ENCODE assay signal across 7 cellular contexts in the genomic region with DNA sequence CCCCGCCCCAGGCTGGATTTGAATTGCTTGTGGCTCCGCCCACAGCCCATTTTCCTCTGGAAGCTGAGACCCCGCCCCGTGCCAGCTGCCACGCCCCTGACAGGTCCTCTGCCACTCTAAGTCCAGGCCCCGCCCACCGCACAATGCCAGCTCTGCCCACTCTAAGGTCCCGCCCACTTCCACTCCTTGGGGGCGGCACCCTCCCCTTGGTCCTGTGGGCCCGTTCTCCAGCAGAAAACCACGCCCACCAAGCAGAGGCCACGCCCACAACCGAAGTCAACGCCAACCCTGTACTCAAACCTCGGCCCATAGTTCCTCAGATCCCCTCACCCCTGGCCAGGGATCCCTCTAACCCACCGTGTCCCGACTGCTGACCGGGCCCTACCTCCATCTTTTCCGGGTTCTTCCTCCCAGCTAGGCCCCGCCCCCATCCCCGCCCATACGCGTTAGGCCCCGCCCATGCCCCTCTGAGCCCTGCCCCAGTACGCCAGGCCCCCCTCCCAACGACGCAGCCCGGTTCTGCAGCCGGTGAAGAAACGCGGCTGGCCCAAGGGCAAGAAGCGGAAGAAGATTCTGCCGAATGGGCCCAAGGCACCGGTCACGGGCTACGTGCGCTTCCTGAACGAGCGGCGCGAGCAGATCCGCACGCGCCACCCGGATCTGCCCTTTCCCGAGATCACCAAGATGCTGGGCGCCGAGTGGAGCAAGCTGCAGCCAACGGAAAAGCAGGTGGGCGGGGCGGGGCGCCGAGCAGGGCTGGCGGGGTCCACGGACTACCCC. TPM values are rescaled to one million over a fixed set of nuclear protein-coding genes. Genes with fewer than 3 reads are reported as not detected.
A peak's percentile ranks its signal among the peaks of the same experiment; 100 is the strongest.
DNase-seq lines count a peak whose midpoint lies in the region; ATAC-seq, FAIRE-seq and TF ChIP-seq lines count a peak whose summit lies in the region.

No MANE protein-coding gene starts in this region.

- H3K9me1 ChIP-seq in K562 (ENCODE audit: control insufficient read depth, insufficient read depth, low read length) = peaks cover under 1% of the 10 kb centered on the region

- peaks cover 20% of the 10 kb centered on the region for H3K79me2 ChIP-seq in K562 (ENCODE audit: control insufficient read depth, insufficient read depth, low read length)

- peaks cover 3% of the 10 kb centered on the region; the same call in 1 of the 2 replicates for H4K20me1 ChIP-seq in K562 (replicated peaks; ENCODE audit: control insufficient read depth, insufficient read depth, low read length)

- H3K9me3 ChIP-seq in K562 (replicated peaks; ENCODE audit: control insufficient read depth, insufficient read depth, low read depth, low read length) (no peaks in the 10 kb centered on the region), iPS DF 6.9 (ENCODE audit: control insufficient read depth, insufficient read depth, low read length) (no peaks in the 10 kb centered on the region)

- peak; percentile 34 for ATAC-seq in GM18867 (IDR thresholded peaks at IDR 0.05; ENCODE audit: unreplicated experiment)
- ATAC-seq in K562 = peak; percentile 74
- ATAC-seq in sciatic nerve = no peak
- ATAC-seq in GM19395 (IDR thresholded peaks at IDR 0.05; ENCODE audit: unreplicated experiment) = no peak

- H2AFZ ChIP-seq in K562 (ENCODE audit: low read depth, low read length) = peak overlapping the region; percentile 67

- peak overlapping the region; percentile 78 to 96 for H3K9ac ChIP-seq in K562 (ENCODE audit: insufficient read depth in 1 of 2, low read depth in 2 of 2, low read length in 2 of 2)

- FAIRE-seq in TTC549 (lab: Jason Lieb, UNC) = peak; percentile 43
- peak; percentile 99 for FAIRE-seq in K562 (lab: Jason Lieb, UNC)

- POLR2A ChIA-PET in K562 (lab: Yijun Ruan, JAX) = interaction anchor here (0.6 to 2.1 kb wide), 6 partner anchors 13 to 159 kb away, joined by 3 to 11 read pairs (median 4); partner anchors contain the start of gene SMIM44

- in situ Hi-C loops in K562 (cut with MboI) = no loop called here

- intact Hi-C loops in K562 (cut with micrococcal nuclease) (loop anchor here (2.0 kb wide), 1 partner anchor 17 kb away; the partner anchor contains the start of gene MFSD12), sciatic nerve (cut with DNase I) (no loop called here)

- TF ChIP-seq EP300 in K562 (IDR thresholded peaks at IDR 0.05; ENCODE audit: low read length) = no peak

- no TSS peak for BruUV-seq in K562 (replicated peaks; lab: Mats Ljungman, UMichigan)

- no peak for TF ChIP-seq POLR2A in K562 (conservative IDR thresholded peaks at IDR 0.05)

- no peak for TF ChIP-seq RAD21 in K562 (CRISPR knock-in tag; conservative IDR thresholded peaks at IDR 0.05 in 1 of 2, IDR thresholded peaks at IDR 0.05 in 1 of 2)

- WGBS in K562 (ENCODE audit: insufficient coverage, low coverage, missing lambda C conversion rate) = 33% methylated on average over 34 of the region's 55 CpGs
- WGBS in iPS DF 6.9 (ENCODE audit: insufficient coverage, insufficient read length) = no CpG with 5 or more reads among the region's 55 CpGs

- H3K36me3 ChIP-seq in K562 (ENCODE audit: control insufficient read depth, insufficient read depth, low read length) = peaks cover 44% of the 10 kb centered on the region
- H3K36me3 ChIP-seq in iPS DF 6.9 (ENCODE audit: control insufficient read depth, insufficient read depth, low read length) = no peaks in the 10 kb centered on the region

- H3K4me3 ChIP-seq in K562 = peak overlapping the region; percentile 98
- H3K4me3 ChIP-seq in iPS DF 6.9 (ENCODE audit: low read length) = peak overlapping the region; percentile 95; the same call in 1 of the 2 replicates

- CTCF ChIA-PET in K562 (lab: Yijun Ruan, JAX; ENCODE audit: low intra/inter-chr PET ratio) = interaction anchor here (0.6 kb wide), 1 partner anchor 30 kb away, joined by 4 read pairs; no protein-coding TSS in a partner anchor

- DNase-seq in NCI-H2029 (lab: John Stamatoyannopoulos, UW) (peak; percentile 97), K562 (ENCODE audit: extremely low read depth in 1 of 4, low spot score in 3 of 4) (peak; percentile 88 to 97 (median 92)), iPS DF 6.9 (ENCODE audit: low read depth, low spot score) (peak; percentile 94), sciatic nerve (ENCODE audit: low spot score) (peak; percentile 91)

- H3K27me3 ChIP-seq in K562 (ENCODE audit: control insufficient read depth in 2 of 2, insufficient read depth in 2 of 2, low read length in 2 of 2) (no peaks in the 10 kb centered on the region), iPS DF 6.9 (ENCODE audit: control insufficient read depth, insufficient read depth, low read length) (no peaks in the 10 kb centered on the region)

- no peak for TF ChIP-seq CTCF in K562 (IDR thresholded peaks at IDR 0.05 in 2 of 3, conservative IDR thresholded peaks at IDR 0.05 in 1 of 3; ENCODE audit: insufficient read depth in 2 of 3, low read depth in 1 of 3, low read length in 3 of 3)

- H3K27ac ChIP-seq in K562 (ENCODE audit: extremely low read depth, low read depth, low read length) (peak overlapping the region; percentile 93), iPS DF 6.9 (ENCODE audit: low read length) (no peak overlapping the region)

- peaks cover 20 to 71% of the 10 kb centered on the region in 2 experiments for H3K4me1 ChIP-seq in K562 (replicated peaks in 1 of 2; ENCODE audit: control insufficient read depth in 2 of 2, insufficient read depth in 2 of 2, low read length in 2 of 2)
- peaks cover 8% of the 10 kb centered on the region for H3K4me1 ChIP-seq in iPS DF 6.9 (ENCODE audit: control insufficient read depth, insufficient read depth, low read length)

- H3K4me2 ChIP-seq in K562 (ENCODE audit: insufficient read depth, low read length) = peak overlapping the region; percentile 81

RNA-seq across cellular contexts. Expression of gene HMG20B, which starts 1.3 kb away (rescaled TPM):
- total RNA-seq in K562 (2011; cell fraction: chromatin; rRNA removed; ENCODE audit: low replicate concordance) = 47.2 and 115 TPM in 2 replicates
- 85.8 and 97.1 TPM in 2 replicates for total RNA-seq in K562 (2011; cell fraction: nucleolus; rRNA removed)
- 68.6 and 70.5 TPM in 2 replicates for total RNA-seq in K562 (2011; cell fraction: nucleoplasm; rRNA removed)
- total RNA-seq in K562 (2014; rRNA removed) (137 and 148 TPM in 2 replicates), K562 (2014; rRNA removed; fragmentation: Illumina TruSeq; extraction: Trizol) (18.2 and 18.5 TPM in 2 replicates), K562 (2015; rRNA removed; fragmentation: Illumina TruSeq; extraction: Trizol) (37.6 and 38.6 TPM in 2 replicates), K562 (2021) (122 and 125 TPM in 2 replicates), sciatic nerve (72.9 TPM)
- polyA plus RNA-seq in K562 (2011; rRNA removed) (47.6 and 54.4 TPM in 2 replicates), K562 (2014; fragmentation: Illumina TruSeq; extraction: Trizol) (25.6 and 53.2 TPM in 2 replicates), K562 (2014; fragmentation: Nextera tagmentation; extraction: Ambion mirVana) (under 1 TPM; 0.35 to 0.78 TPM), K562 (2014; rRNA removed) (159 and 172 TPM in 2 replicates)
- 49.5 and 107 TPM in 2 replicates for polyA plus RNA-seq in K562 (2011; cell fraction: cytosol; rRNA removed)
- polyA plus RNA-seq in K562 (2011; cell fraction: nucleus; rRNA removed) = 169 and 253 TPM in 2 replicates
- 75.9 and 122 TPM in 2 replicates for polyA plus RNA-seq in K562 (2012)
- polyA minus RNA-seq in K562 (2011; rRNA and poly(A)+ RNA removed) = 8.0 and 11.1 TPM in 2 replicates
- polyA minus RNA-seq in K562 (2011; cell fraction: cytosol; rRNA and poly(A)+ RNA removed) = 24.4 and 30.8 TPM in 2 replicates
- 24.4 and 30.4 TPM in 2 replicates for polyA minus RNA-seq in K562 (2011; cell fraction: nucleus; rRNA and poly(A)+ RNA removed)

RNA-seq across cellular contexts. Expression of gene GIPC3, which starts 11.2 kb away (rescaled TPM):
- total RNA-seq in K562 (2011; cell fraction: chromatin; rRNA removed; ENCODE audit: low replicate concordance) = 2.6 and 7.5 TPM in 2 replicates
- total RNA-seq in K562 (2011; cell fraction: nucleolus; rRNA removed) = 3.8 and 5.5 TPM in 2 replicates
- 3.2 and 4.0 TPM in 2 replicates for total RNA-seq in K562 (2011; cell fraction: nucleoplasm; rRNA removed)
- total RNA-seq in K562 (2014; rRNA removed) = 0.54 and 1.2 TPM in 2 replicates
- total RNA-seq in K562 (2014; rRNA removed; fragmentation: Illumina TruSeq; extraction: Trizol) = 0.83 and 0.91 TPM in 2 replicates
- total RNA-seq in K562 (2015; rRNA removed; fragmentation: Illumina TruSeq; extraction: Trizol) = 0.98 and 1.0 TPM in 2 replicates
- 3.3 and 3.9 TPM in 2 replicates for total RNA-seq in K562 (2021)
- 2.5 and 3.1 TPM in 2 replicates for polyA plus RNA-seq in K562 (2011; rRNA removed)
- polyA plus RNA-seq in K562 (2011; cell fraction: cytosol; rRNA removed) = 3.0 and 4.9 TPM in 2 replicates
- polyA plus RNA-seq in K562 (2011; cell fraction: nucleus; rRNA removed) = 5.3 and 8.9 TPM in 2 replicates
- 3.6 and 14.1 TPM in 2 replicates for polyA plus RNA-seq in K562 (2012)
- 3.0 and 3.6 TPM in 2 replicates for polyA plus RNA-seq in K562 (2014; fragmentation: Illumina TruSeq; extraction: Trizol)
- polyA plus RNA-seq in K562 (2014; fragmentation: Nextera tagmentation; extraction: Ambion mirVana) = under 1 TPM in 1 of 2 experiments, not detected in 1; 0.03 TPM
- 1.9 and 2.3 TPM in 2 replicates for polyA plus RNA-seq in K562 (2014; rRNA removed)
- 2.0 and 3.2 TPM in 2 replicates for polyA minus RNA-seq in K562 (2011; rRNA and poly(A)+ RNA removed)
- polyA minus RNA-seq in K562 (2011; cell fraction: cytosol; rRNA and poly(A)+ RNA removed) = 5.9 and 6.7 TPM in 2 replicates
- polyA minus RNA-seq in K562 (2011; cell fraction: nucleus; rRNA and poly(A)+ RNA removed) = 1.6 and 2.1 TPM in 2 replicates
- total RNA-seq in sciatic nerve = 2.4 TPM

RNA-seq across cellular contexts. Expression of gene MFSD12, which starts 16.7 kb away (rescaled TPM):
- total RNA-seq in K562 (2011; cell fraction: chromatin; rRNA removed; ENCODE audit: low replicate concordance) = 80.9 and 267 TPM in 2 replicates
- total RNA-seq in K562 (2011; cell fraction: nucleolus; rRNA removed) = 253 and 311 TPM in 2 replicates
- 151 and 160 TPM in 2 replicates for total RNA-seq in K562 (2011; cell fraction: nucleoplasm; rRNA removed)
- 99.9 and 103 TPM in 2 replicates for total RNA-seq in K562 (2014; rRNA removed)
- 18.8 and 21.5 TPM in 2 replicates for total RNA-seq in K562 (2014; rRNA removed; fragmentation: Illumina TruSeq; extraction: Trizol)
- 34.8 and 40.7 TPM in 2 replicates for total RNA-seq in K562 (2015; rRNA removed; fragmentation: Illumina TruSeq; extraction: Trizol)
- 110 and 112 TPM in 2 replicates for total RNA-seq in K562 (2021)
- 31.8 and 53.9 TPM in 2 replicates for polyA plus RNA-seq in K562 (2011; rRNA removed)
- polyA plus RNA-seq in K562 (2011; cell fraction: cytosol; rRNA removed) = 48.2 and 140 TPM in 2 replicates
- polyA plus RNA-seq in K562 (2011; cell fraction: nucleus; rRNA removed) = 127 and 224 TPM in 2 replicates
- polyA plus RNA-seq in K562 (2012) = 63.5 and 81.8 TPM in 2 replicates
- 28.2 and 63.0 TPM in 2 replicates for polyA plus RNA-seq in K562 (2014; fragmentation: Illumina TruSeq; extraction: Trizol)
- 1 to 10 TPM in 1 of 2 experiments, under 1 TPM in 1; 0.69 to 1.7 TPM for polyA plus RNA-seq in K562 (2014; fragmentation: Nextera tagmentation; extraction: Ambion mirVana)
- 79.9 and 80.7 TPM in 2 replicates for polyA plus RNA-seq in K562 (2014; rRNA removed)
- polyA minus RNA-seq in K562 (2011; rRNA and poly(A)+ RNA removed) = 19.6 and 27.4 TPM in 2 replicates
- 64.0 and 66.5 TPM in 2 replicates for polyA minus RNA-seq in K562 (2011; cell fraction: cytosol; rRNA and poly(A)+ RNA removed)
- 38.5 and 38.8 TPM in 2 replicates for polyA minus RNA-seq in K562 (2011; cell fraction: nucleus; rRNA and poly(A)+ RNA removed)
- 52.5 TPM for total RNA-seq in sciatic nerve

RNA-seq across cellular contexts. Expression of gene TBXA2R, which starts 32.6 kb away (rescaled TPM):
- 10.2 and 37.7 TPM in 2 replicates for total RNA-seq in K562 (2011; cell fraction: chromatin; rRNA removed; ENCODE audit: low replicate concordance)
- 58.8 and 84.5 TPM in 2 replicates for total RNA-seq in K562 (2011; cell fraction: nucleolus; rRNA removed)
- 27.7 and 36.4 TPM in 2 replicates for total RNA-seq in K562 (2011; cell fraction: nucleoplasm; rRNA removed)
- total RNA-seq in K562 (2014; rRNA removed) = 2.5 and 5.2 TPM in 2 replicates
- 2.3 and 2.8 TPM in 2 replicates for total RNA-seq in K562 (2014; rRNA removed; fragmentation: Illumina TruSeq; extraction: Trizol)
- 2.5 and 3.1 TPM in 2 replicates for total RNA-seq in K562 (2015; rRNA removed; fragmentation: Illumina TruSeq; extraction: Trizol)
- total RNA-seq in K562 (2021) = 21.0 and 24.0 TPM in 2 replicates
- polyA plus RNA-seq in K562 (2011; rRNA removed) = 2.9 and 4.4 TPM in 2 replicates
- polyA plus RNA-seq in K562 (2011; cell fraction: cytosol; rRNA removed) = 4.0 and 21.7 TPM in 2 replicates
- 3.7 and 12.5 TPM in 2 replicates for polyA plus RNA-seq in K562 (2011; cell fraction: nucleus; rRNA removed)
- 11.5 and 11.6 TPM in 2 replicates for polyA plus RNA-seq in K562 (2012)
- 4.3 and 6.7 TPM in 2 replicates for polyA plus RNA-seq in K562 (2014; fragmentation: Illumina TruSeq; extraction: Trizol)
- 1 to 10 TPM; 1.5 to 2.6 TPM for polyA plus RNA-seq in K562 (2014; fragmentation: Nextera tagmentation; extraction: Ambion mirVana)
- 5.7 and 6.1 TPM in 2 replicates for polyA plus RNA-seq in K562 (2014; rRNA removed)
- polyA minus RNA-seq in K562 (2011; rRNA and poly(A)+ RNA removed) = 0.90 and 1.6 TPM in 2 replicates
- polyA minus RNA-seq in K562 (2011; cell fraction: cytosol; rRNA and poly(A)+ RNA removed) = 17.4 and 19.6 TPM in 2 replicates
- polyA minus RNA-seq in K562 (2011; cell fraction: nucleus; rRNA and poly(A)+ RNA removed) = 3.1 and 6.1 TPM in 2 replicates
- total RNA-seq in sciatic nerve = 11.2 TPM

RNA-seq across cellular contexts. Expression of gene TEKTIP1, which starts 35.1 kb away (rescaled TPM):
- total RNA-seq in K562 (2011; cell fraction: chromatin; rRNA removed; ENCODE audit: low replicate concordance) = not detected in 2 replicates
- not detected in 2 replicates for total RNA-seq in K562 (2011; cell fraction: nucleolus; rRNA removed)
- total RNA-seq in K562 (2011; cell fraction: nucleoplasm; rRNA removed) = not detected in 2 replicates
- total RNA-seq in K562 (2014; rRNA removed) (not detected in 2 replicates), K562 (2014; rRNA removed; fragmentation: Illumina TruSeq; extraction: Trizol) (not detected in 2 replicates), K562 (2015; rRNA removed; fragmentation: Illumina TruSeq; extraction: Trizol) (0.26 TPM in 1 of 2 replicates, not detected in the other), K562 (2021) (0.29 and 0.66 TPM in 2 replicates), sciatic nerve (4.9 TPM)
- polyA plus RNA-seq in K562 (2011; rRNA removed) (not detected in 2 replicates), K562 (2014; fragmentation: Illumina TruSeq; extraction: Trizol) (not detected in 2 replicates), K562 (2014; fragmentation: Nextera tagmentation; extraction: Ambion mirVana) (not detected), K562 (2014; rRNA removed) (not detected in 2 replicates)
- not detected in 2 replicates for polyA plus RNA-seq in K562 (2011; cell fraction: cytosol; rRNA removed)
- polyA plus RNA-seq in K562 (2011; cell fraction: nucleus; rRNA removed) = 0.53 TPM in 1 of 2 replicates, not detected in the other
- 0.44 and 0.68 TPM in 2 replicates for polyA plus RNA-seq in K562 (2012)
- polyA minus RNA-seq in K562 (2011; rRNA and poly(A)+ RNA removed) = not detected in 2 replicates
- not detected in 2 replicates for polyA minus RNA-seq in K562 (2011; cell fraction: cytosol; rRNA and poly(A)+ RNA removed)
- polyA minus RNA-seq in K562 (2011; cell fraction: nucleus; rRNA and poly(A)+ RNA removed) = not detected in 2 replicates

Comparison
In these comparisons a context has a peak if more than half of its experiments do, and no peak if none do; other contexts are left out.
1. ATAC-seq: peak in GM18867 (single experiment) and K562 (single experiment); none in sciatic nerve (single experiment) and GM19395 (single experiment).
2. Peak in every context shown above with its lines, with median percentiles within 50 percentile points of each other: DNase-seq.